ENCODE assay signal across 24 cellular contexts in genomic region chr15:40059821-40060220, GRCh38. TPM values are rescaled to one million over a fixed set of nuclear protein-coding genes. Genes with fewer than 3 reads are reported as not detected.
DNase-seq lines count a peak whose midpoint lies in the region; ATAC-seq, FAIRE-seq and TF ChIP-seq lines count a peak whose summit lies in the region.
"Had no signal": no experiment of that assay in that cellular context is flagged by ENCODE, and none has a peak within 500 bp of the region (broad histone marks: within the 10 kb centered on the region; RNA-seq: fewer than 3 reads in every experiment).

No MANE protein-coding gene starts in this region.

- peak overlapping the region; percentile 73 to 94 (median 89); a peak in 21 of 22 replicates for H3K27ac ChIP-seq in BLaER1 treated with 17β-estradiol and CSF1 and Interleukin-3, amounts not matched to agents 10 nM and 100 nM
- no peak overlapping the region for H3K27ac ChIP-seq in aorta (ENCODE audit: low read depth in 1 of 2, low read length in 2 of 2)
- H3K27ac ChIP-seq: Peyer's patch had no signal

- H3K9me3 ChIP-seq in BLaER1 treated with 17β-estradiol and CSF1 and Interleukin-3, amounts not matched to agents 10 nM and 100 nM (replicated peaks in 1 of 11) = no peaks in the 10 kb centered on the region
- H3K9me3 ChIP-seq in aorta (ENCODE audit: control insufficient read depth, low read length) = no peaks in the 10 kb centered on the region
- H3K9me3 ChIP-seq: BE2C, MG63, Peyer's patch had no signal

- no peak overlapping the region for H3K4me3 Mint-ChIP-seq in chondrocyte (ENCODE audit: unreplicated experiment)
- H3K4me3 Mint-ChIP-seq: CD4-positive, alpha-beta T cell had no signal

- peak; percentile 44 for FAIRE-seq in GM19239 (lab: Jason Lieb, UNC)
- FAIRE-seq: A204.1 had no signal

- H3K9ac ChIP-seq in BLaER1 treated with 17β-estradiol and CSF1 and Interleukin-3, amounts not matched to agents 10 nM and 100 nM = peak overlapping the region in 9 of 11 experiments; percentile 34 to 81 (median 73); a peak in 16 of 22 replicates

- peaks cover 4% of the 10 kb centered on the region for H3K36me3 Mint-ChIP-seq in chondrocyte (ENCODE audit: low read depth)

- no peak for ATAC-seq in GM19035 (IDR thresholded peaks at IDR 0.05; ENCODE audit: unreplicated experiment)
- ATAC-seq in HG03025 (IDR thresholded peaks at IDR 0.05; ENCODE audit: low FRiP score, unreplicated experiment) = no peak
- no peak for ATAC-seq in aorta (ENCODE audit: low FRiP score)
- ATAC-seq: Right ventricle myocardium inferior had no signal

- intact Hi-C loops in aorta (cut with DNase I) = no loop called here

- no peak for TF ChIP-seq CTCF in chondrocyte (IDR thresholded peaks at IDR 0.05)

- no peak overlapping the region for H3K4me3 ChIP-seq in BLaER1 treated with 17β-estradiol and CSF1 and Interleukin-3, amounts not matched to agents 10 nM and 100 nM
- no peak overlapping the region for H3K4me3 ChIP-seq in aorta (ENCODE audit: low read length in 2 of 2)
- H3K4me3 ChIP-seq: HAP-1, MG63, Peyer's patch had no signal

- no peaks in the 10 kb centered on the region for H3K9me3 Mint-ChIP-seq in chondrocyte (ENCODE audit: low read depth)
- H3K9me3 Mint-ChIP-seq: CD4-positive, alpha-beta T cell had no signal

- H3K4me1 Mint-ChIP-seq in chondrocyte (ENCODE audit: low read depth) = peaks cover 37% of the 10 kb centered on the region

- H3K36me3 ChIP-seq in BLaER1 treated with 17β-estradiol and CSF1 and Interleukin-3, amounts not matched to agents 10 nM and 100 nM = peaks cover 0 to 7% (median 0%) of the 10 kb centered on the region in 11 experiments; a peak in 2 of 22 replicates
- no peaks in the 10 kb centered on the region for H3K36me3 ChIP-seq in aorta (ENCODE audit: control insufficient read depth in 1 of 2, insufficient read depth in 2 of 2, low read length in 1 of 2)
- H3K36me3 ChIP-seq: BE2C, HAP-1, MG63, Peyer's patch had no signal

- no peaks in the 10 kb centered on the region for H3K27me3 ChIP-seq in BLaER1 treated with 17β-estradiol and CSF1 and Interleukin-3, amounts not matched to agents 10 nM and 100 nM
- H3K27me3 ChIP-seq in aorta (ENCODE audit: control insufficient read depth in 1 of 2, insufficient read depth in 2 of 2, low read length in 1 of 2) = no peaks in the 10 kb centered on the region
- H3K27me3 ChIP-seq: BE2C, MG63, Peyer's patch had no signal

- peaks cover 70 to 100% (median 100%) of the 10 kb centered on the region in 10 experiments for H3K4me1 ChIP-seq in BLaER1 treated with 17β-estradiol and CSF1 and Interleukin-3, amounts not matched to agents 10 nM and 100 nM
- no peaks in the 10 kb centered on the region for H3K4me1 ChIP-seq in aorta (ENCODE audit: control insufficient read depth in 1 of 2, insufficient read depth in 2 of 2, low read length in 2 of 2)

- H3K27ac Mint-ChIP-seq in chondrocyte (ENCODE audit: unreplicated experiment) = no peak overlapping the region
- H3K27ac Mint-ChIP-seq: CD4-positive, alpha-beta T cell had no signal

- DNase-seq in GM19239 (ENCODE audit: insufficient read length, low spot score) (no peak), chondrocyte (ENCODE audit: low spot score) (peak; percentile 52), mesenteric fat pad (ENCODE audit: low spot score) (peak; percentile 53), T-helper 2 cell (no peak), aorta (no peak)
- DNase-seq: BE2C; CD4-positive, alpha-beta T cell; DMS153; GF-D8; Kasumi-1; MG63; NCI-H1092 treated with DMSO at 0.1 percent for 48 hours; NCI-H146; NCI-H2029 treated with DMSO at 0.1 percent for 48 hours; NCI-H2171; NCI-H446; NCI-H69 had no signal

- 87 to 92% methylated on average over 11 of the region's 11 CpGs for WGBS in aorta, 2 donors

- H3K4me2 ChIP-seq in BLaER1 treated with 17β-estradiol and CSF1 and Interleukin-3, amounts not matched to agents 10 nM and 100 nM = peak overlapping the region; percentile 72 to 96 (median 89); a peak in 20 of 22 replicates

- no peaks in the 10 kb centered on the region for H3K27me3 Mint-ChIP-seq in chondrocyte (ENCODE audit: low read depth)
- H3K27me3 Mint-ChIP-seq: CD4-positive, alpha-beta T cell had no signal

- no peaks in the 10 kb centered on the region for H4K20me1 ChIP-seq in BLaER1 treated with 17β-estradiol and CSF1 and Interleukin-3, amounts not matched to agents 10 nM and 100 nM

RNA-seq across cellular contexts. Expression of gene SRP14, which starts 20.8 kb away (rescaled TPM):
- total RNA-seq in chondrocyte (144 to 199 TPM (median 146 TPM) in 3 replicates), mesenteric fat pad (168 TPM), aorta (100 to 1,000 TPM; 154 to 161 TPM)
- polyA plus RNA-seq in aorta = 100 to 1,000 TPM; 367 to 437 TPM

RNA-seq across cellular contexts. Expression of gene BMF, which starts 48.9 kb away (rescaled TPM):
- total RNA-seq in chondrocyte = 15.1 to 40.9 TPM (median 17.9 TPM) in 3 replicates
- 4.0 TPM for total RNA-seq in mesenteric fat pad
- total RNA-seq in aorta = 10 to 100 TPM in 1 of 2 donors, 1 to 10 TPM in 1; 6.0 to 17.3 TPM
- 1 to 10 TPM; 4.3 to 5.6 TPM for polyA plus RNA-seq in aorta

Comparison
In these comparisons a context has a peak if more than half of its experiments do, and no peak if none do; other contexts are left out.
1. H3K27ac ChIP-seq: peak in BLaER1 treated with 17β-estradiol and CSF1 and Interleukin-3, amounts not matched to agents 10 nM and 100 nM (11 of 11); none in aorta (0 of 2).
2. DNase-seq: peak in chondrocyte (single experiment) and mesenteric fat pad (single experiment); none in GM19239 (single experiment), T-helper 2 cell (0 of 5) and aorta (0 of 2).